ENCODE assay signal across 8 cellular contexts in the genomic region with DNA sequence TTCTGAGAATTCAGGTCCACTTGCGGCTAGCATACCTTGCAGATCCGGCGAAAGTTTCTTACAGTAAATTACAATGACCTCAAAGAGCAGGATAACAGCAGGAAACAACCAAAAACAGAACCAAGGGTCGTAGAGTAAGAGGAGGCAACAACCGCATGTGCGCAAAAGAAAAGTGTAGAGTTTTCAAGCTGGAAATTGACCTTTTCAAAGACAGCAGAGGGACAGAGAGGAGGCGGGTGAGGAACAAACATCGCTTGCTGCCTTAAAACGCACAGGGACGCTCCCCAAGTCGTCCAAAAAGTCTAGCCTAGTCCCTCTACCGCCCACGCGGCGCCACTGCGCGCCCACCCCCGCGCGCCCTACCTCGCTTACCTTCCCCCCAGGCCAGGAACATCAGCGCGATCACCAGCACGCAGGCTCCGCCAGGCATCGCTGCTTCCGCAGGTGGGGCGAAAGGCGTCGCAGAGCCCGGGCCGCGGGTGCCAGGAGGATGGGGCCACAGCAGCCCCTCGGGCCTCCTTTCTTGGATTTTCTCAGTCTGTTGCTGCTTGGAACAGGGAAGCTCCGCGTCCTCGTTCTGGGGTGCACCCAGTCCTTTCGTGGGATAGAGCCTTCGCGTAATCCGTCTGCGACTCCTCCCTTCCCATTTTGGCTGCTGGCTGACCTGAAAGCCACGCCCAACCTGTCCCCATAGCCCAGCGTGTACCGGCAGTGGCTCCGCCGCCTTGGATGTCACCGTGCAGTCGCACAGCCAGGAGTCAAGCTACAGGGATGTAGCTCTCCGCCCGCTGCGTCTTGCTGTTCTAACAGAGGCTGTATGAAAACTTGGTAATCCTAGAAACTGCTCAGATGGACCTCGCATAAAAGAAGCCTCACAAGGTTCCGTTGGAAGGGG. TPM values are rescaled to one million over a fixed set of nuclear protein-coding genes. Genes with fewer than 3 reads are reported as not detected.
DNase-seq lines count a peak whose midpoint lies in the region; ATAC-seq, FAIRE-seq and TF ChIP-seq lines count a peak whose summit lies in the region.

A gene (minus strand): TSS at position 579 of the 895 bp plus-strand sequence. CDS start 149 bp downstream, at position 430.

- H3K9me1 ChIP-seq in K562 (ENCODE audit: control insufficient read depth, insufficient read depth, low read length) = no peaks in the 10 kb centered on the region

- TF ChIP-seq POLR2A in K562 (conservative IDR thresholded peaks at IDR 0.05) = peak; percentile 90

- POLR2A ChIA-PET in K562 (lab: Yijun Ruan, JAX) = interaction anchor here (0.5 to 1.9 kb wide), 12 partner anchors 10 to 1585 kb away, joined by 3 to 15 read pairs (median 4); no protein-coding TSS in a partner anchor

- H3K36me3 ChIP-seq in K562 (ENCODE audit: control insufficient read depth, insufficient read depth, low read length) (peaks cover 5% of the 10 kb centered on the region), kidney (ENCODE audit: control insufficient read depth in 1 of 2, insufficient read depth in 2 of 2, low read length in 2 of 2) (no peaks in the 10 kb centered on the region)

- peak; percentile 57 for TF ChIP-seq EP300 in K562 (IDR thresholded peaks at IDR 0.05; ENCODE audit: low read length)

- H4K20me1 ChIP-seq in K562 (replicated peaks; ENCODE audit: control insufficient read depth, insufficient read depth, low read length) = no peaks in the 10 kb centered on the region

- TF ChIP-seq RAD21 in K562 (CRISPR knock-in tag; conservative IDR thresholded peaks at IDR 0.05 in 1 of 2, IDR thresholded peaks at IDR 0.05 in 1 of 2) = peak in 1 of 2 experiments; percentile 22; a peak in 1 of 4 replicates

- H3K79me2 ChIP-seq in K562 (ENCODE audit: control insufficient read depth, insufficient read depth, low read length) = peaks cover 77% of the 10 kb centered on the region

- peaks cover 4% of the 10 kb centered on the region for H3K9me3 ChIP-seq in K562 (replicated peaks; ENCODE audit: control insufficient read depth, insufficient read depth, low read depth, low read length)
- H3K9me3 ChIP-seq in kidney (ENCODE audit: control insufficient read depth in 1 of 2, low read length in 2 of 2) = no peaks in the 10 kb centered on the region

- ATAC-seq in GM21447 (IDR thresholded peaks at IDR 0.05; ENCODE audit: unreplicated experiment) (peak; percentile 58), K562 (peak; percentile 83)

- peak within 1 kb of the TSS; percentile 97 for H3K27ac ChIP-seq in K562 (ENCODE audit: extremely low read depth, low read depth, low read length)
- no peak within 1 kb of the TSS for H3K27ac ChIP-seq in kidney (ENCODE audit: low read depth in 2 of 2, low read length in 2 of 2)

- H3K4me3 ChIP-seq in K562 (peak within 1 kb of the TSS; percentile 67), kidney (ENCODE audit: low read length in 2 of 2) (peak within 1 kb of the TSS; percentile 70 to 71)

- DNase-seq in AG20443 (ENCODE audit: low spot score) (peak; percentile 18), NCI-H1105 treated with DMSO at 0.1 percent for 48 hours (lab: John Stamatoyannopoulos, UW) (peak; percentile 97), T-helper 1 cell (peak in 4 of 5 donors; percentile 26 to 66 (median 38)), K562 (ENCODE audit: extremely low read depth in 1 of 4, low spot score in 3 of 4) (peak; percentile 81 to 96 (median 85)), kidney (peak; percentile 79)
- DNase-seq in stimulated activated CD4-positive, alpha-beta T cell treated with anti-CD3 and anti-CD28 coated beads, Interleukin-1b, Interleukin-23, amount 100 ng/mL, for 24 hours (ENCODE audit: low read depth in 4 of 4, low spot score in 1 of 4) = peak in 3 of 4 experiments; percentile 15 to 40 (median 21)
- no peak for DNase-seq in activated CD4-positive, CD25-positive, alpha-beta regulatory T cell (lab: John Stamatoyannopoulos, UW)

- intact Hi-C loops in K562 (cut with micrococcal nuclease) (loop anchor here (1.0 to 10.0 kb wide), 5 partner anchors 18 to 1619 kb away; a partner anchor contains a TSS), kidney (cut with DNase I) (no loop called here)

- peak within 1 kb of the TSS; percentile 99 for H3K4me2 ChIP-seq in K562 (ENCODE audit: insufficient read depth, low read length)

- in situ Hi-C loops in K562 (cut with MboI) = no loop called here

- BruUV-seq in K562 (replicated peaks; lab: Mats Ljungman, UMichigan) = no TSS peak

- peak within 1 kb of the TSS; percentile 85 to 87 for H3K9ac ChIP-seq in K562 (ENCODE audit: insufficient read depth in 1 of 2, low read depth in 2 of 2, low read length in 2 of 2)
- H3K9ac ChIP-seq in kidney (ENCODE audit: low read length in 2 of 2) = peak within 1 kb of the TSS in 1 of 2 donors; percentile 40

- peaks cover 3% of the 10 kb centered on the region in 2 experiments; a peak in 3 of 5 replicates for H3K4me1 ChIP-seq in K562 (replicated peaks in 1 of 2; ENCODE audit: control insufficient read depth in 2 of 2, insufficient read depth in 2 of 2, low read length in 2 of 2)
- H3K4me1 ChIP-seq in kidney (ENCODE audit: control insufficient read depth in 1 of 2, insufficient read depth in 1 of 2, low read depth in 1 of 2, low read length in 2 of 2) = peaks cover 3 to 5% of the 10 kb centered on the region in 2 donors

- H3K27me3 ChIP-seq in K562 (ENCODE audit: control insufficient read depth in 2 of 2, insufficient read depth in 2 of 2, low read length in 2 of 2) = no peaks in the 10 kb centered on the region

- H2AFZ ChIP-seq in K562 (ENCODE audit: low read depth, low read length) = peak within 1 kb of the TSS; percentile 74

- peak; percentile 96 for FAIRE-seq in K562 (lab: Jason Lieb, UNC)
- FAIRE-seq in kidney (lab: Jason Lieb, UNC) = no peak

- CTCF ChIA-PET in K562 (lab: Yijun Ruan, JAX; ENCODE audit: low intra/inter-chr PET ratio) = interaction anchor here (0.8 kb wide), 1 partner anchor 838 kb away, joined by 3 read pairs; no protein-coding TSS in a partner anchor

- peak; percentile 29 to 58 (median 45) for TF ChIP-seq CTCF in K562 (IDR thresholded peaks at IDR 0.05 in 2 of 3, conservative IDR thresholded peaks at IDR 0.05 in 1 of 3; ENCODE audit: insufficient read depth in 2 of 3, low read depth in 1 of 3, low read length in 3 of 3)
- TF ChIP-seq CTCF in kidney (IDR thresholded peaks at IDR 0.05; ENCODE audit: borderline replicate concordance, extremely low read depth, insufficient read depth) = no peak

- under 1% methylated on average over 48 of the region's 54 CpGs for WGBS in K562 (ENCODE audit: insufficient coverage, low coverage, missing lambda C conversion rate)

TF ChIP-seq in K562, 482 proteins besides CTCF, POLR2A, EP300 and RAD21 (continues in another document):
- TF ChIP-seq PHF20 (IDR thresholded peaks at IDR 0.05; ENCODE audit: partially characterized antibody) (peak; percentile 75), PHF21A (IDR thresholded peaks at IDR 0.05; ENCODE audit: borderline replicate concordance, low read depth) (no peak), RBBP5 (IDR thresholded peaks at IDR 0.05; ENCODE audit: borderline replicate concordance, insufficient read depth, low read length, poor library complexity, severe bottlenecking) (peak; percentile 94), FOXP1 (CRISPR knock-in tag; IDR thresholded peaks at IDR 0.05) (peak; percentile 95), ZNF124 (CRISPR knock-in tag; IDR thresholded peaks at IDR 0.05) (no peak), ZNF766 (CRISPR knock-in tag; conservative IDR thresholded peaks at IDR 0.05) (no peak; the same call in 1 of the 2 replicates), STAT5B (CRISPR knock-in tag; IDR thresholded peaks at IDR 0.05) (no peak), ZNF586 (CRISPR knock-in tag; conservative IDR thresholded peaks at IDR 0.05) (no peak)
- TF ChIP-seq, protein P1, sequence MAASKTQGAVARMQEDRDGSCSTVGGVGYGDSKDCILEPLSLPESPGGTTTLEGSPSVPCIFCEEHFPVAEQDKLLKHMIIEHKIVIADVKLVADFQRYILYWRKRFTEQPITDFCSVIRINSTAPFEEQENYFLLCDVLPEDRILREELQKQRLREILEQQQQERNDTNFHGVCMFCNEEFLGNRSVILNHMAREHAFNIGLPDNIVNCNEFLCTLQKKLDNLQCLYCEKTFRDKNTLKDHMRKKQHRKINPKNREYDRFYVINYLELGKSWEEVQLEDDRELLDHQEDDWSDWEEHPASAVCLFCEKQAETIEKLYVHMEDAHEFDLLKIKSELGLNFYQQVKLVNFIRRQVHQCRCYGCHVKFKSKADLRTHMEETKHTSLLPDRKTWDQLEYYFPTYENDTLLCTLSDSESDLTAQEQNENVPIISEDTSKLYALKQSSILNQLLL (CRISPR knock-in tag; IDR thresholded peaks at IDR 0.05; ENCODE audit: borderline replicate concordance) = no peak
- TF ChIP-seq, protein P2, sequence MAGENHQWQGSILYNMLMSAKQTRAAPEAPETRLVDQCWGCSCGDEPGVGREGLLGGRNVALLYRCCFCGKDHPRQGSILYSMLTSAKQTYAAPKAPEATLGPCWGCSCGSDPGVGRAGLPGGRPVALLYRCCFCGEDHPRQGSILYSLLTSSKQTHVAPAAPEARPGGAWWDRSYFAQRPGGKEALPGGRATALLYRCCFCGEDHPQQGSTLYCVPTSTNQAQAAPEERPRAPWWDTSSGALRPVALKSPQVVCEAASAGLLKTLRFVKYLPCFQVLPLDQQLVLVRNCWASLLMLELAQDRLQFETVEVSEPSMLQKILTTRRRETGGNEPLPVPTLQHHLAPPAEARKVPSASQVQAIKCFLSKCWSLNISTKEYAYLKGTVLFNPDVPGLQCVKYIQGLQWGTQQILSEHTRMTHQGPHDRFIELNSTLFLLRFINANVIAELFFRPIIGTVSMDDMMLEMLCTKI (IDR thresholded peaks at IDR 0.05; ENCODE audit: partially characterized antibody) = no peak

RNA-seq across cellular contexts. Expression of the gene that starts here (rescaled TPM):
- total RNA-seq in K562 (2011; cell fraction: chromatin; rRNA removed; ENCODE audit: low replicate concordance) = 232 and 720 TPM in 2 replicates
- total RNA-seq in K562 (2011; cell fraction: nucleolus; rRNA removed) = 107 and 158 TPM in 2 replicates
- total RNA-seq in K562 (2011; cell fraction: nucleoplasm; rRNA removed) = 188 and 193 TPM in 2 replicates
- total RNA-seq in K562 (2014; rRNA removed) (58.9 and 63.1 TPM in 2 replicates), K562 (2014; rRNA removed; fragmentation: Illumina TruSeq; extraction: Trizol) (125 and 149 TPM in 2 replicates), K562 (2015; rRNA removed; fragmentation: Illumina TruSeq; extraction: Trizol) (99.5 and 99.6 TPM in 2 replicates), K562 (2021) (89.3 and 92.6 TPM in 2 replicates), kidney (1.5 TPM)
- polyA plus RNA-seq in K562 (2011; rRNA removed) (154 and 162 TPM in 2 replicates), K562 (2014; fragmentation: Illumina TruSeq; extraction: Trizol) (88.5 and 95.2 TPM in 2 replicates), K562 (2014; fragmentation: Nextera tagmentation; extraction: Ambion mirVana) (10 to 100 TPM; 40.6 to 51.0 TPM), K562 (2014; rRNA removed) (89.6 and 116 TPM in 2 replicates), kidney (ENCODE audit: insufficient read depth, low read depth, low replicate concordance) (0.69 TPM)
- polyA plus RNA-seq in K562 (2011; cell fraction: cytosol; rRNA removed) = 20.7 and 41.1 TPM in 2 replicates
- polyA plus RNA-seq in K562 (2011; cell fraction: nucleus; rRNA removed) = 473 and 611 TPM in 2 replicates
- polyA plus RNA-seq in K562 (2012) = 50.0 and 60.1 TPM in 2 replicates
- polyA minus RNA-seq in K562 (2011; rRNA and poly(A)+ RNA removed) = 192 and 222 TPM in 2 replicates
- 32.4 and 41.3 TPM in 2 replicates for polyA minus RNA-seq in K562 (2011; cell fraction: cytosol; rRNA and poly(A)+ RNA removed)
- 352 and 568 TPM in 2 replicates for polyA minus RNA-seq in K562 (2011; cell fraction: nucleus; rRNA and poly(A)+ RNA removed)

Comparison
In these comparisons a context has a peak if more than half of its experiments do, and no peak if none do; other contexts are left out.
1. RNA of the gene that starts here (total RNA-seq): 58.9 to 720 TPM in K562; 1.5 TPM in kidney (single experiment); every median in the first group is over 10 times any median in the second.
2. RNA of the gene that starts here (polyA plus RNA-seq): 20.7 to 611 TPM in K562; 0.69 TPM in kidney (single experiment); every median in the first group is over 10 times any median in the second.
3. DNase-seq: peak in AG20443 (single experiment), NCI-H1105 treated with DMSO at 0.1 percent for 48 hours (single experiment), T-helper 1 cell (4 of 5), K562 (4 of 4), kidney (single experiment) and stimulated activated CD4-positive, alpha-beta T cell treated with anti-CD3 and anti-CD28 coated beads, Interleukin-1b, Interleukin-23, amount 100 ng/mL, for 24 hours (3 of 4); none in activated CD4-positive, CD25-positive, alpha-beta regulatory T cell (0 of 4).